Comparison of ENCODE assay signal across 1 cellular context in genomic region chr16:88680554-88681083, GRCh38.
TF ChIP-seq lines count a peak whose summit lies in the region.

No MANE protein-coding gene starts in this region.

TF ChIP-seq in HepG2, 621 proteins besides CTCF, POLR2A, EP300 and RAD21:
- TF ChIP-seq ZBTB7A (CRISPR knock-in tag; IDR thresholded peaks at IDR 0.05) (0 out of 2 replicates have a peak, but pooled peaks have one; percentile 48), ZNF614 (CRISPR knock-in tag; IDR thresholded peaks at IDR 0.05; ENCODE audit: borderline replicate concordance) (no peak), HNF4A (CRISPR knock-in tag; IDR thresholded peaks at IDR 0.05) (peak; percentile 41), ZMYM2 (CRISPR knock-in tag; IDR thresholded peaks at IDR 0.05) (peak; percentile 72), ZFYVE20 (CRISPR knock-in tag; IDR thresholded peaks at IDR 0.05; ENCODE audit: borderline replicate concordance, low read depth) (0 out of 2 replicates have a peak, but pooled peaks have one; percentile 64), PHF8 (CRISPR knock-in tag; IDR thresholded peaks at IDR 0.05) (no peak), NCOR1 (IDR thresholded peaks at IDR 0.05; ENCODE audit: borderline replicate concordance, low read length) (peak; percentile 37), KAT7 (CRISPR knock-in tag; IDR thresholded peaks at IDR 0.05; ENCODE audit: borderline replicate concordance) (no peak), ZNF501 (CRISPR knock-in tag; IDR thresholded peaks at IDR 0.05) (no peak), ZNF121 (CRISPR knock-in tag; IDR thresholded peaks at IDR 0.05) (0 out of 2 replicates have a peak, but pooled peaks have one; percentile 45), ZMYM3 (CRISPR knock-in tag; IDR thresholded peaks at IDR 0.05) (peak; percentile 16; the same call in 1 of the 2 replicates), HOXA3 (CRISPR knock-in tag; IDR thresholded peaks at IDR 0.05) (no peak), PHF21A (CRISPR knock-in tag; IDR thresholded peaks at IDR 0.05) (0 out of 2 replicates have a peak, but pooled peaks have one; percentile 25), ZNF770 (CRISPR knock-in tag; IDR thresholded peaks at IDR 0.05) (peak; percentile 89), HNF4G (IDR thresholded peaks at IDR 0.05; ENCODE audit: borderline replicate concordance, low read depth, low read length) (0 out of 2 replicates have a peak, but pooled peaks have one; percentile 30), HNF4G (CRISPR knock-in tag; IDR thresholded peaks at IDR 0.05; ENCODE audit: borderline replicate concordance, low read depth) (no peak), ZNF720 (CRISPR knock-in tag; IDR thresholded peaks at IDR 0.05) (no peak), TBX2 (CRISPR knock-in tag; IDR thresholded peaks at IDR 0.05; ENCODE audit: borderline replicate concordance) (0 out of 2 replicates have a peak, but pooled peaks have one; percentile 12), NR0B2 (CRISPR knock-in tag; IDR thresholded peaks at IDR 0.05) (0 out of 2 replicates have a peak, but pooled peaks have one; percentile 50), HINFP (CRISPR knock-in tag; IDR thresholded peaks at IDR 0.05; ENCODE audit: low read depth) (0 out of 2 replicates have a peak, but pooled peaks have one; percentile 49), ZNF691 (CRISPR knock-in tag; IDR thresholded peaks at IDR 0.05; ENCODE audit: borderline replicate concordance, low read depth) (0 out of 2 replicates have a peak, but pooled peaks have one; percentile 18), ATF7-NPFF (CRISPR knock-in tag; IDR thresholded peaks at IDR 0.05; ENCODE audit: low read depth) (0 out of 2 replicates have a peak, but pooled peaks have one; percentile 48), NFATC3 (CRISPR knock-in tag; IDR thresholded peaks at IDR 0.05) (0 out of 2 replicates have a peak, but pooled peaks have one; percentile 8)
- TF ChIP-seq, protein P1, sequence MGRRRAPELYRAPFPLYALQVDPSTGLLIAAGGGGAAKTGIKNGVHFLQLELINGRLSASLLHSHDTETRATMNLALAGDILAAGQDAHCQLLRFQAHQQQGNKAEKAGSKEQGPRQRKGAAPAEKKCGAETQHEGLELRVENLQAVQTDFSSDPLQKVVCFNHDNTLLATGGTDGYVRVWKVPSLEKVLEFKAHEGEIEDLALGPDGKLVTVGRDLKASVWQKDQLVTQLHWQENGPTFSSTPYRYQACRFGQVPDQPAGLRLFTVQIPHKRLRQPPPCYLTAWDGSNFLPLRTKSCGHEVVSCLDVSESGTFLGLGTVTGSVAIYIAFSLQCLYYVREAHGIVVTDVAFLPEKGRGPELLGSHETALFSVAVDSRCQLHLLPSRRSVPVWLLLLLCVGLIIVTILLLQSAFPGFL (CRISPR knock-in tag; IDR thresholded peaks at IDR 0.05), result no peak
- TF ChIP-seq, protein P2, sequence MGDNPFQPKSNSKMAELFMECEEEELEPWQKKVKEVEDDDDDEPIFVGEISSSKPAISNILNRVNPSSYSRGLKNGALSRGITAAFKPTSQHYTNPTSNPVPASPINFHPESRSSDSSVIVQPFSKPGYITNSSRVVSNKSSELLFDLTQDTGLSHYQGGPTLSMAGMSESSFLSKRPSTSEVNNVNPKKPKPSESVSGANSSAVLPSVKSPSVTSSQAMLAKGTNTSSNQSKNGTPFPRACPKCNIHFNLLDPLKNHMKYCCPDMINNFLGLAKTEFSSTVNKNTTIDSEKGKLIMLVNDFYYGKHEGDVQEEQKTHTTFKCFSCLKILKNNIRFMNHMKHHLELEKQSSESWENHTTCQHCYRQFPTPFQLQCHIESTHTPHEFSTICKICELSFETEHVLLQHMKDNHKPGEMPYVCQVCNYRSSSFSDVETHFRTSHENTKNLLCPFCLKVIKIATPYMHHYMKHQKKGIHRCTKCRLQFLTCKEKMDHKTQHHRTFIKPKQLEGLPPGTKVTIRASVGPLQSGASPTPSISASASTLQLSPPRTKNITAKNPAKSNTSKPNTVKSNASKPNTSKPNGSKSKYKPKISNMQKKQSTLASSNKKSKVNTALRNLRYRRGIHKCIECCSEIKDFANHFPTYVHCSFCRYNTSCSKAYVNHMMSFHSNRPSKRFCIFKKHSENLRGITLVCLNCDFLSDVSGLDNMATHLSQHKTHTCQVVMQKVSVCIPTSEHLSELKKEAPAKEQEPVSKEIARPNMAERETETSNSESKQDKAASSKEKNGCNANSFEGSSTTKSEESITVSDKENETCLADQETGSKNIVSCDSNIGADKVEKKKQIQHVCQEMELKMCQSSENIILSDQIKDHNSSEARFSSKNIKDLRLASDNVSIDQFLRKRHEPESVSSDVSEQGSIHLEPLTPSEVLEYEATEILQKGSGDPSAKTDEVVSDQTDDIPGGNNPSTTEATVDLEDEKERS (CRISPR knock-in tag; IDR thresholded peaks at IDR 0.05), result 0 out of 2 replicates have a peak, but pooled peaks have one; percentile 37
- TF ChIP-seq, protein P3, sequence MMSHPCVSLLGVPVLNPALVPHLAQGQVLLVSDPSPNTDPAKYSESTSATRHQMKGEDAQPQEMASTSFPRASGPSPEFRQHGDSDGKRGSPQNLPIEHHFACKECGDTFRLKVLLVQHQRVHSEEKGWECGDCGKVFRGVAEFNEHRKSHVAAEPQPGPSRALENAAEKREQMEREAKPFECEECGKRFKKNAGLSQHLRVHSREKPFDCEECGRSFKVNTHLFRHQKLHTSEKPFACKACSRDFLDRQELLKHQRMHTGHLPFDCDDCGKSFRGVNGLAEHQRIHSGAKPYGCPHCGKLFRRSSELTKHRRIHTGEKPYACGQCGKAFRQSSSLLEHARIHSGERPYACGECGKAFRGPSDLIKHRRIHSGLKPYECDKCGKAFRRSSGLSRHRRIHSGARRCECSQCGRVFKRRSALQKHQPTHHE (CRISPR knock-in tag; IDR thresholded peaks at IDR 0.05; ENCODE audit: borderline replicate concordance), result 0 out of 2 replicates have a peak, but pooled peaks have one; percentile 3
